In the genomic region with DNA sequence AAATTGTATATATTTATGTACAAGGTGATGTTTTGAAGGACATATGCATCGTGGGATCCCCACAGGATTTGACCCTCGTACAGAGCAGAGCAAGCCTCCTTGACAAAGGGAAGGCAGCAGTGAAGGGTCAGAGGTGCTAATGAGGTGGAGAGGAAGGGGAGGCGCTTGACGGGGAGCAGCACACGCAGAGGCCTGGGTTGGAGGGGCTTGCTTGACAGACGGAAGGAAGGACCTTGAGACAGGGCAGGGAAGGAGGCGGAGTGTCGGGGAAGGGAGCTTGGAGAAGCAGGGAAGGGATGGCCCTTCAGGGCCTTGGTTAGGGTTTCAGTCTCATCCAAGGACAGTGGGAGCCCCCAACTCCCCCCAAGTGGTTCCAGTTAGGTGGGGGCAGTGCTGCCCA, we compare ENCODE assay signal across 11 cellular contexts.
"Had no signal": no experiment of that assay in that cellular context is flagged by ENCODE, and none has a peak within 500 bp of the region (broad histone marks: within the 10 kb centered on the region; RNA-seq: fewer than 3 reads in every experiment).

No MANE protein-coding gene starts in this region.

- H3K9me3 Mint-ChIP-seq: activated CD4-positive, alpha-beta memory T cell treated with anti-CD3 and anti-CD28 coated beads for 36 hours; activated T-cell treated with anti-CD3 and anti-CD28 coated beads, Interleukin-2, amount 50 U/mL, for 4 hours; neural crest cell had no signal

- H3K36me3 Mint-ChIP-seq: activated CD4-positive, alpha-beta memory T cell treated with anti-CD3 and anti-CD28 coated beads for 36 hours had no signal

- ATAC-seq: activated T-cell treated with anti-CD3 and anti-CD28 coated beads, Interleukin-2, amount 50 U/mL, for 4 hours; T-helper 17 cell had no signal

- H3K9me3 ChIP-seq: esophagus muscularis mucosa, thyroid gland had no signal

- DNase-seq: activated CD4-positive, alpha-beta memory T cell treated with anti-CD3 and anti-CD28 coated beads for 36 hours; activated effector memory CD4-positive, alpha-beta T cell treated with Interleukin-2 at 50 U/mL for 16 hours; activated naive CD4-positive, alpha-beta T cell treated with anti-CD3 and anti-CD28 coated beads, Interleukin-2, amount 50 U/mL, for 16 hours; activated T-cell treated with anti-CD3 and anti-CD28 coated beads, Interleukin-2, amount 50 U/mL, for 4 hours; kidney glomerular epithelial cell; stimulated activated CD4-positive, alpha-beta T cell treated with anti-CD3 and anti-CD28 coated beads, Interleukin-2, amount 100 ng/mL, for 24 hours; T-helper 17 cell; thyroid gland had no signal

- H3K27ac ChIP-seq: esophagus muscularis mucosa, thyroid gland had no signal

- H3K4me3 Mint-ChIP-seq: activated CD4-positive, alpha-beta memory T cell treated with anti-CD3 and anti-CD28 coated beads for 36 hours; activated T-cell treated with anti-CD3 and anti-CD28 coated beads, Interleukin-2, amount 50 U/mL, for 4 hours; neural crest cell; T-helper 17 cell had no signal

- H3K36me3 ChIP-seq: esophagus muscularis mucosa, thyroid gland had no signal

- H3K27me3 Mint-ChIP-seq: activated CD4-positive, alpha-beta memory T cell treated with anti-CD3 and anti-CD28 coated beads for 36 hours; T-helper 17 cell had no signal

- H3K27ac Mint-ChIP-seq: activated CD4-positive, alpha-beta memory T cell treated with anti-CD3 and anti-CD28 coated beads for 36 hours; T-helper 17 cell had no signal

- H3K4me3 ChIP-seq: esophagus muscularis mucosa, lung, thyroid gland had no signal

- H3K27me3 ChIP-seq: esophagus muscularis mucosa, thyroid gland had no signal
